1 cellular context compared by ENCODE assay signal in genomic region chr22:38056969-38057841, GRCh38.
TF ChIP-seq lines count a peak whose summit lies in the region.

TSS of gene PICK1 (plus strand) at chr22:38057404. CDS start at chr22:38057810, 406 bp downstream.

TF ChIP-seq in HEK293, 187 proteins besides CTCF, POLR2A, EP300 and RAD21 (continued from another document and continues in another):
- TF ChIP-seq OSR2 (tag by site-specific recombination; IDR thresholded peaks at IDR 0.05) (0 out of 2 replicates have a peak, but pooled peaks have one; percentile 39), ZNF362 (tag by site-specific recombination; IDR thresholded peaks at IDR 0.05) (no peak), HOXA7 (CRISPR knock-in tag; IDR thresholded peaks at IDR 0.05; ENCODE audit: borderline replicate concordance) (no peak), ELK4 (IDR thresholded peaks at IDR 0.05; ENCODE audit: borderline replicate concordance, low read depth, low read length) (peak; percentile 14; the same call in 1 of the 2 replicates), ZNF623 (tag by site-specific recombination; IDR thresholded peaks at IDR 0.05) (no peak), ZNF610 (tag by site-specific recombination; IDR thresholded peaks at IDR 0.05; ENCODE audit: borderline replicate concordance) (no peak), ZFHX2 (tag by site-specific recombination; conservative IDR thresholded peaks at IDR 0.05) (no peak), ZNF211 (tag by site-specific recombination; IDR thresholded peaks at IDR 0.05; ENCODE audit: low read depth) (no peak), ZNF16 (tag by site-specific recombination; IDR thresholded peaks at IDR 0.05; ENCODE audit: low read depth) (no peak), ZNF747 (tag by site-specific recombination; IDR thresholded peaks at IDR 0.05) (no peak), YY2 (tag by site-specific recombination; IDR thresholded peaks at IDR 0.05) (peak; percentile 77; the same call in 1 of the 2 replicates), ZNF121 (tag by site-specific recombination; IDR thresholded peaks at IDR 0.05) (no peak), FEZF1 (tag by site-specific recombination; IDR thresholded peaks at IDR 0.05) (no peak), ZNF274 (IDR thresholded peaks at IDR 0.05; ENCODE audit: low read length) (no peak), ZNF274 (tag by site-specific recombination; IDR thresholded peaks at IDR 0.05; ENCODE audit: borderline replicate concordance) (no peak), SP7 (tag by site-specific recombination; IDR thresholded peaks at IDR 0.05) (peak; percentile 67), ZNF132 (tag by site-specific recombination; IDR thresholded peaks at IDR 0.05; ENCODE audit: borderline replicate concordance) (no peak), ZNF514 (tag by site-specific recombination; IDR thresholded peaks at IDR 0.05) (no peak), ATF2 (tag by site-specific recombination; IDR thresholded peaks at IDR 0.05; ENCODE audit: low read depth) (no peak), ZBTB6 (tag by site-specific recombination; IDR thresholded peaks at IDR 0.05) (no peak), ZNF133 (tag by site-specific recombination; IDR thresholded peaks at IDR 0.05) (no peak), ZNF560 (tag by site-specific recombination; IDR thresholded peaks at IDR 0.05; ENCODE audit: borderline replicate concordance) (no peak), ZNF202 (tag by site-specific recombination; IDR thresholded peaks at IDR 0.05; ENCODE audit: borderline replicate concordance) (no peak), ZNF626 (tag by site-specific recombination; IDR thresholded peaks at IDR 0.05) (no peak), ZNF660 (tag by site-specific recombination; IDR thresholded peaks at IDR 0.05) (no peak), ZNF629 (tag by site-specific recombination; IDR thresholded peaks at IDR 0.05) (peak; percentile 92), PRDM1 (tag by site-specific recombination; IDR thresholded peaks at IDR 0.05) (no peak), ZNF473 (tag by site-specific recombination; IDR thresholded peaks at IDR 0.05) (no peak), ZNF302 (tag by site-specific recombination; IDR thresholded peaks at IDR 0.05; ENCODE audit: low read depth) (no peak), ZNF114 (tag by site-specific recombination; IDR thresholded peaks at IDR 0.05) (no peak), ZBTB7A (tag by site-specific recombination; IDR thresholded peaks at IDR 0.05; ENCODE audit: low read depth) (no peak), KLF7 (tag by site-specific recombination; IDR thresholded peaks at IDR 0.05; ENCODE audit: borderline replicate concordance) (peak; percentile 59; the same call in 1 of the 2 replicates), ZNF433 (tag by site-specific recombination; IDR thresholded peaks at IDR 0.05; ENCODE audit: low read depth) (no peak), PATZ1 (tag by site-specific recombination; IDR thresholded peaks at IDR 0.05) (peak; percentile 69), ZNF777 (tag by site-specific recombination; IDR thresholded peaks at IDR 0.05; ENCODE audit: borderline replicate concordance) (no peak), GLIS1 (tag by site-specific recombination; IDR thresholded peaks at IDR 0.05) (no peak; the same call in 1 of the 2 replicates), ZSCAN16 (tag by site-specific recombination; IDR thresholded peaks at IDR 0.05) (no peak), PRDM10 (tag by site-specific recombination; IDR thresholded peaks at IDR 0.05) (peak; percentile 91), ZNF664 (tag by site-specific recombination; IDR thresholded peaks at IDR 0.05) (no peak), GLIS2 (tag by site-specific recombination; IDR thresholded peaks at IDR 0.05) (peak; percentile 74), ZNF549 (tag by site-specific recombination; IDR thresholded peaks at IDR 0.05) (no peak), ZNF521 (tag by site-specific recombination; IDR thresholded peaks at IDR 0.05) (no peak), ZNF221 (tag by site-specific recombination; IDR thresholded peaks at IDR 0.05; ENCODE audit: borderline replicate concordance) (no peak), SALL2 (tag by site-specific recombination; IDR thresholded peaks at IDR 0.05; ENCODE audit: borderline replicate concordance) (no peak), ZNF692 (tag by site-specific recombination; IDR thresholded peaks at IDR 0.05) (peak; percentile 47; the same call in 1 of the 2 replicates), KLF10 (tag by site-specific recombination; IDR thresholded peaks at IDR 0.05) (no peak)
- TF ChIP-seq, protein P1, sequence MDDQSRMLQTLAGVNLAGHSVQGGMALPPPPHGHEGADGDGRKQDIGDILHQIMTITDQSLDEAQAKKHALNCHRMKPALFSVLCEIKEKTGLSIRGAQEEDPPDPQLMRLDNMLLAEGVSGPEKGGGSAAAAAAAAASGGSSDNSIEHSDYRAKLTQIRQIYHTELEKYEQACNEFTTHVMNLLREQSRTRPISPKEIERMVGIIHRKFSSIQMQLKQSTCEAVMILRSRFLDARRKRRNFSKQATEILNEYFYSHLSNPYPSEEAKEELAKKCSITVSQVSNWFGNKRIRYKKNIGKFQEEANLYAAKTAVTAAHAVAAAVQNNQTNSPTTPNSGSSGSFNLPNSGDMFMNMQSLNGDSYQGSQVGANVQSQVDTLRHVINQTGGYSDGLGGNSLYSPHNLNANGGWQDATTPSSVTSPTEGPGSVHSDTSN (CRISPR knock-in tag; IDR thresholded peaks at IDR 0.05), result peak; percentile 4; the same call in 1 of the 2 replicates
- TF ChIP-seq, protein P2, sequence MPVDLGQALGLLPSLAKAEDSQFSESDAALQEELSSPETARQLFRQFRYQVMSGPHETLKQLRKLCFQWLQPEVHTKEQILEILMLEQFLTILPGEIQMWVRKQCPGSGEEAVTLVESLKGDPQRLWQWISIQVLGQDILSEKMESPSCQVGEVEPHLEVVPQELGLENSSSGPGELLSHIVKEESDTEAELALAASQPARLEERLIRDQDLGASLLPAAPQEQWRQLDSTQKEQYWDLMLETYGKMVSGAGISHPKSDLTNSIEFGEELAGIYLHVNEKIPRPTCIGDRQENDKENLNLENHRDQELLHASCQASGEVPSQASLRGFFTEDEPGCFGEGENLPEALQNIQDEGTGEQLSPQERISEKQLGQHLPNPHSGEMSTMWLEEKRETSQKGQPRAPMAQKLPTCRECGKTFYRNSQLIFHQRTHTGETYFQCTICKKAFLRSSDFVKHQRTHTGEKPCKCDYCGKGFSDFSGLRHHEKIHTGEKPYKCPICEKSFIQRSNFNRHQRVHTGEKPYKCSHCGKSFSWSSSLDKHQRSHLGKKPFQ (tag by site-specific recombination; IDR thresholded peaks at IDR 0.05), result no peak
- TF ChIP-seq, protein P3, sequence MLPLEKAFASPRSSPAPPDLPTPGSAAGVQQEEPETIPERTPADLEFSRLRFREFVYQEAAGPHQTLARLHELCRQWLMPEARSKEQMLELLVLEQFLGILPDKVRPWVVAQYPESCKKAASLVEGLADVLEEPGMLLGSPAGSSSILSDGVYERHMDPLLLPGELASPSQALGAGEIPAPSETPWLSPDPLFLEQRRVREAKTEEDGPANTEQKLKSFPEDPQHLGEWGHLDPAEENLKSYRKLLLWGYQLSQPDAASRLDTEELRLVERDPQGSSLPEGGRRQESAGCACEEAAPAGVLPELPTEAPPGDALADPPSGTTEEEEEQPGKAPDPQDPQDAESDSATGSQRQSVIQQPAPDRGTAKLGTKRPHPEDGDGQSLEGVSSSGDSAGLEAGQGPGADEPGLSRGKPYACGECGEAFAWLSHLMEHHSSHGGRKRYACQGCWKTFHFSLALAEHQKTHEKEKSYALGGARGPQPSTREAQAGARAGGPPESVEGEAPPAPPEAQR (tag by site-specific recombination; IDR thresholded peaks at IDR 0.05), result no peak
